8 cellular contexts compared by ENCODE assay signal in genomic region chr6:106975699-106976032, GRCh38. TPM values are rescaled to one million over a fixed set of nuclear protein-coding genes. Genes with fewer than 3 reads are reported as not detected.
DNase-seq lines count a peak whose midpoint lies in the region; ATAC-seq and TF ChIP-seq lines count a peak whose summit lies in the region.

No MANE protein-coding gene starts in this region.

- WGBS in body of pancreas, 2 donors: 1% methylated on average over 10 to 17 of the region's 17 CpGs

- H3K36me3 ChIP-seq in BLaER1 (peaks cover 20% of the 10 kb centered on the region), HUES6 (ENCODE audit: control insufficient read depth, insufficient read depth, low read length) (peaks cover 35% of the 10 kb centered on the region), body of pancreas (replicated peaks in 1 of 2; ENCODE audit: insufficient read depth in 1 of 2, low read depth in 2 of 2) (peaks cover 0 to 2% of the 10 kb centered on the region in 2 donors), mucosa of rectum (ENCODE audit: control insufficient read depth in 2 of 2, insufficient read depth in 2 of 2, low read length in 2 of 2) (no peaks in the 10 kb centered on the region)

- H3K4me3 ChIP-seq in BLaER1: peak overlapping the region; percentile 99
- H3K4me3 ChIP-seq in HUES6 (ENCODE audit: low read depth, low read length): peak overlapping the region; percentile 81
- H3K4me3 ChIP-seq in body of pancreas: peak overlapping the region; percentile 69 to 96
- H3K4me3 ChIP-seq in mucosa of rectum (ENCODE audit: low read length in 2 of 2): peak overlapping the region; percentile 63 to 67

- peak overlapping the region; percentile 76 for H3K4me2 ChIP-seq in BLaER1

- DNase-seq in body of pancreas (no peak), GOT3 (lab: John Stamatoyannopoulos, UW) (no peak), HCEC 1CT (no peak)
- no peak for DNase-seq in activated CD8-positive, alpha-beta memory T cell treated with anti-CD3 and anti-CD28 coated beads for 24 hours

- ATAC-seq in body of pancreas: no peak
- ATAC-seq in HG02588 (IDR thresholded peaks at IDR 0.05; ENCODE audit: unreplicated experiment): no peak

- H3K27ac ChIP-seq in BLaER1 (peak overlapping the region; percentile 97), HUES6 (ENCODE audit: low read depth, low read length) (peak overlapping the region; percentile 97), body of pancreas (peak overlapping the region; percentile 94 to 100 (median 100)), mucosa of rectum (ENCODE audit: low read depth in 2 of 2, low read length in 2 of 2) (peak overlapping the region; percentile 85 to 90)

- H3K9ac ChIP-seq in BLaER1 (peak overlapping the region; percentile 95), HUES6 (ENCODE audit: low read length) (peak overlapping the region; percentile 91), mucosa of rectum (ENCODE audit: low read depth in 1 of 2, low read length in 2 of 2) (peak overlapping the region; percentile 63 to 78)

- H3K9me3 ChIP-seq in BLaER1 (no peaks in the 10 kb centered on the region), HUES6 (ENCODE audit: control insufficient read depth, insufficient read depth, low read depth, low read length) (no peaks in the 10 kb centered on the region), body of pancreas (no peaks in the 10 kb centered on the region), mucosa of rectum (ENCODE audit: control insufficient read depth in 2 of 2, low read length in 2 of 2) (no peaks in the 10 kb centered on the region)

- peaks cover 38% of the 10 kb centered on the region for H4K20me1 ChIP-seq in BLaER1

- TF ChIP-seq CTCF in body of pancreas (IDR thresholded peaks at IDR 0.05): no peak

- intact Hi-C loops in body of pancreas (cut with DNase I): no loop called here

- peaks cover 34% of the 10 kb centered on the region for H3K4me1 ChIP-seq in BLaER1
- peaks cover 18% of the 10 kb centered on the region for H3K4me1 ChIP-seq in HUES6 (ENCODE audit: control insufficient read depth, insufficient read depth, low read length)
- peaks cover 28% of the 10 kb centered on the region for H3K4me1 ChIP-seq in body of pancreas
- H3K4me1 ChIP-seq in mucosa of rectum (ENCODE audit: control insufficient read depth in 2 of 2, insufficient read depth in 2 of 2, low read length in 2 of 2): peaks cover 8 to 17% of the 10 kb centered on the region in 2 donors

- TF ChIP-seq POLR2A in body of pancreas (IDR thresholded peaks at IDR 0.05): no peak

- H3K27me3 ChIP-seq in BLaER1: no peaks in the 10 kb centered on the region
- no peaks in the 10 kb centered on the region for H3K27me3 ChIP-seq in HUES6 (ENCODE audit: control insufficient read depth, insufficient read depth, low read length)
- no peaks in the 10 kb centered on the region for H3K27me3 ChIP-seq in body of pancreas
- peaks cover 0 to 6% of the 10 kb centered on the region in 2 donors for H3K27me3 ChIP-seq in mucosa of rectum (ENCODE audit: control insufficient read depth in 2 of 2, insufficient read depth in 2 of 2, low read length in 2 of 2)

RNA-seq across cellular contexts. Expression of gene CD24, which starts 1.1 kb away (rescaled TPM):
- 100 to 1,000 TPM; 292 to 618 TPM for total RNA-seq in body of pancreas

RNA-seq across cellular contexts. Expression of gene MTRES1, which starts 52.3 kb away (rescaled TPM):
- total RNA-seq in body of pancreas: 10 to 100 TPM in 1 of 2 donors, 1 to 10 TPM in 1; 8.6 to 15.5 TPM
